ENCODE assay signal across 1 cellular context in the genomic region with DNA sequence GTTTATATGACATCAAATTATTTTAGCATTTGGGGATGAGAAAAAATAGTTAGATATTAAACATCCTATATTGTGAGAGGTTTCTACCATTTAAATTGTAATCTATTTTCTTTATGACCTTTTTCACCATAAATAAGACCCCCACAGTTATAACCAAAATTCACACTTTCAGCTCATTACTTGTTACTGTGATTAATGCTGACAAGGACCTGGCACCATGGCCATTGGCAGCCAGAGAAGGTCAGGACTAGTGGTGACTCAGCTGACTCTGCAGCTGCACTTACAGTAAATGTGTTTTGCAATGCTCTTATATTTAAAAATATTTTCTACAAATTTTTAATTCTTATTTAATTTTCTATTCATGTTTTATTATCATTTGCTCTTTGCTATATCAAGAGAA.
TF ChIP-seq lines count a peak whose summit lies in the region.

No MANE protein-coding gene starts in this region.

TF ChIP-seq in K562, 482 proteins besides CTCF, POLR2A, EP300 and RAD21 (continued from another document):
- TF ChIP-seq PBX2 (CRISPR knock-in tag; IDR thresholded peaks at IDR 0.05; ENCODE audit: low read depth) (no peak), PBX2 (tag; conservative IDR thresholded peaks at IDR 0.05; ENCODE audit: low read depth) (0 out of 2 replicates have a peak, but pooled peaks have one; percentile 12), DMBX1 (CRISPR knock-in tag; IDR thresholded peaks at IDR 0.05; ENCODE audit: borderline replicate concordance) (no peak), ETS2 (tag; IDR thresholded peaks at IDR 0.05; ENCODE audit: borderline replicate concordance, poor library complexity, severe bottlenecking) (no peak)
